In genomic region chr2:172052000-172052983, GRCh38 we compare ENCODE assay signal across 12 cellular contexts. TPM values are rescaled to one million over a fixed set of nuclear protein-coding genes. Genes with fewer than 3 reads are reported as not detected.
A peak's percentile ranks its signal among the peaks of the same experiment; 100 is the strongest.
DNase-seq lines count a peak whose midpoint lies in the region; ATAC-seq and TF ChIP-seq lines count a peak whose summit lies in the region.
"Had no signal": no experiment of that assay in that cellular context is flagged by ENCODE, and none has a peak within 500 bp of the region (broad histone marks: within the 10 kb centered on the region; RNA-seq: fewer than 3 reads in every experiment).

No MANE protein-coding gene starts in this region.

- no peak overlapping the region for H3K4me3 Mint-ChIP-seq in naive thymus-derived CD4-positive, alpha-beta T cell

- H3K27ac Mint-ChIP-seq in naive thymus-derived CD4-positive, alpha-beta T cell: no peak overlapping the region

- no peak for TF ChIP-seq CTCF in fibroblast of villous mesenchyme (IDR thresholded peaks at IDR 0.05; ENCODE audit: insufficient read depth, low read depth, low read length)

- no peaks in the 10 kb centered on the region for H3K36me3 ChIP-seq in naive thymus-derived CD4-positive, alpha-beta T cell (ENCODE audit: control insufficient read depth in 2 of 3, insufficient read depth in 3 of 3, low read length in 3 of 3)
- H3K36me3 ChIP-seq: suprapubic skin had no signal

- no peaks in the 10 kb centered on the region for H3K9me3 Mint-ChIP-seq in naive thymus-derived CD4-positive, alpha-beta T cell

- DNase-seq in COLO829 (ENCODE audit: low spot score): peak; percentile 88
- DNase-seq in HuH-7.5 (ENCODE audit: low spot score): peak; percentile 73
- DNase-seq in RPMI7951 (ENCODE audit: low read depth): peak; percentile 76
- DNase-seq in fibroblast of villous mesenchyme (ENCODE audit: low read depth): peak; percentile 50
- DNase-seq in SKM-1 treated with dmso at 0.1 percent for 144 hours (lab: John Stamatoyannopoulos, UW; ENCODE audit: unreplicated experiment): no peak
- no peak for DNase-seq in naive thymus-derived CD4-positive, alpha-beta T cell
- DNase-seq: anterior cingulate cortex, Right ventricle myocardium superior had no signal

- H3K4me1 ChIP-seq in naive thymus-derived CD4-positive, alpha-beta T cell (ENCODE audit: control insufficient read depth in 2 of 2, insufficient read depth in 2 of 2, low read length in 2 of 2): no peaks in the 10 kb centered on the region
- H3K4me1 ChIP-seq: suprapubic skin had no signal

- intact Hi-C loops in naive thymus-derived CD4-positive, alpha-beta T cell (cut with micrococcal nuclease): no loop called here

- ATAC-seq in HG03097 (IDR thresholded peaks at IDR 0.05; ENCODE audit: low FRiP score, unreplicated experiment) (no peak), HG02759 (IDR thresholded peaks at IDR 0.05; ENCODE audit: unreplicated experiment) (no peak)
- ATAC-seq in naive thymus-derived CD4-positive, alpha-beta T cell: no peak

- no peak overlapping the region for H3K27ac ChIP-seq in naive thymus-derived CD4-positive, alpha-beta T cell (ENCODE audit: low read depth, low read length)
- H3K27ac ChIP-seq: C4-2B, suprapubic skin had no signal

- POLR2A ChIA-PET in naive thymus-derived CD4-positive, alpha-beta T cell (lab: Charles Lee): no interaction called here

- no peak overlapping the region for H3K4me3 ChIP-seq in fibroblast of villous mesenchyme (ENCODE audit: low read depth, low read length)
- no peak overlapping the region for H3K4me3 ChIP-seq in naive thymus-derived CD4-positive, alpha-beta T cell (ENCODE audit: low read length)
- H3K4me3 ChIP-seq: suprapubic skin had no signal

- peaks cover 0 to 9% (median 0%) of the 10 kb centered on the region in 5 donors for H3K27me3 Mint-ChIP-seq in naive thymus-derived CD4-positive, alpha-beta T cell

- H3K27me3 ChIP-seq in naive thymus-derived CD4-positive, alpha-beta T cell (ENCODE audit: control insufficient read depth in 2 of 2, insufficient read depth in 2 of 2, low read length in 2 of 2): no peaks in the 10 kb centered on the region
- H3K27me3 ChIP-seq: suprapubic skin had no signal

- CTCF ChIA-PET in naive thymus-derived CD4-positive, alpha-beta T cell (lab: Charles Lee): no interaction called here

- H3K9me3 ChIP-seq in naive thymus-derived CD4-positive, alpha-beta T cell (ENCODE audit: control insufficient read depth in 2 of 3, low read length in 3 of 3): no peaks in the 10 kb centered on the region
- H3K9me3 ChIP-seq: suprapubic skin had no signal

- H3K4me1 Mint-ChIP-seq in naive thymus-derived CD4-positive, alpha-beta T cell: no peaks in the 10 kb centered on the region

- peaks cover 0 to 4% (median 0%) of the 10 kb centered on the region in 5 donors for H3K36me3 Mint-ChIP-seq in naive thymus-derived CD4-positive, alpha-beta T cell

RNA-seq across cellular contexts. Expression of gene DLX1, which starts 33.0 kb away (rescaled TPM):
- total RNA-seq in RPMI7951 (2014; rRNA removed; shearing (Covaris generic)): 7.8 and 8.8 TPM in 2 replicates
- not detected in 2 replicates for total RNA-seq in fibroblast of villous mesenchyme
- total RNA-seq in naive thymus-derived CD4-positive, alpha-beta T cell: not detected
- not detected for polyA plus RNA-seq in naive thymus-derived CD4-positive, alpha-beta T cell
- total RNA-seq: Right ventricle myocardium superior had no signal

RNA-seq across cellular contexts. Expression of gene DLX2, which starts 50.4 kb away (rescaled TPM):
- total RNA-seq in RPMI7951 (2014; rRNA removed; shearing (Covaris generic)): 0.72 and 1.3 TPM in 2 replicates
- under 0.01 TPM in 2 replicates for total RNA-seq in fibroblast of villous mesenchyme
- under 1 TPM in 2 of 5 experiments, not detected in 3; 0.16 to 0.34 TPM for total RNA-seq in naive thymus-derived CD4-positive, alpha-beta T cell
- polyA plus RNA-seq in naive thymus-derived CD4-positive, alpha-beta T cell: not detected
- total RNA-seq: Right ventricle myocardium superior had no signal

RNA-seq across cellular contexts. Expression of gene METAP1D, which starts 52.5 kb away (rescaled TPM):
- total RNA-seq in RPMI7951 (2014; rRNA removed; shearing (Covaris generic)): 8.6 and 11.3 TPM in 2 replicates
- 9.3 and 13.4 TPM in 2 replicates for total RNA-seq in fibroblast of villous mesenchyme
- 10 to 100 TPM in 3 of 5 experiments, 1 to 10 TPM in 2; 5.3 to 12.2 (median 11.6) TPM for total RNA-seq in naive thymus-derived CD4-positive, alpha-beta T cell
- 1 to 10 TPM; 3.3 to 4.0 TPM for polyA plus RNA-seq in naive thymus-derived CD4-positive, alpha-beta T cell

Comparison
In these comparisons a context has a peak if more than half of its experiments do, and no peak if none do; other contexts are left out.
1. DNase-seq: peak in COLO829 (single experiment), HuH-7.5 (single experiment), RPMI7951 (single experiment) and fibroblast of villous mesenchyme (single experiment); none in SKM-1 treated with dmso at 0.1 percent for 144 hours (single experiment) and naive thymus-derived CD4-positive, alpha-beta T cell (0 of 9).